20 cellular contexts compared by ENCODE assay signal in genomic region chr10:2782265-2782664, GRCh38.
"Had no signal": no experiment of that assay in that cellular context is flagged by ENCODE, and none has a peak within 500 bp of the region (broad histone marks: within the 10 kb centered on the region; RNA-seq: fewer than 3 reads in every experiment).

No MANE protein-coding gene starts in this region.

- DNase-seq: activated CD4-positive, alpha-beta memory T cell treated with anti-CD3 and anti-CD28 coated beads for 36 hours; activated CD4-positive, alpha-beta T cell treated with anti-CD3 and anti-CD28 coated beads, Interleukin-2, amount 10 ng/mL, durations not matched to agents 7 days and 5 days; activated CD4-positive, CD25-positive, alpha-beta regulatory T cell; activated gamma-delta T cell; activated naive CD4-positive, alpha-beta T cell treated with anti-CD3 and anti-CD28 coated beads, Interleukin-2, amount 10 ng/mL, durations not matched to agents 7 days and 5 days; activated naive CD8-positive, alpha-beta T cell treated with anti-CD3 and anti-CD28 coated beads for 36 hours; activated T-cell treated with anti-CD3 and anti-CD28 coated beads for 4 hours; activated T-cell treated with anti-CD3 and anti-CD28 coated beads, Interleukin-2, amount 50 U/mL, for 48 hours; cerebellar nuclear complex; NCI-H1105 treated with DMSO at 0.1 percent for 48 hours; NCI-H1436 treated with DMSO at 0.1 percent for 48 hours; NCI-H187 treated with DMSO at 0.1 percent for 48 hours; NCI-H2081 treated with DMSO at 0.1 percent for 48 hours; NCI-H446 treated with DMSO at 0.1 percent for 48 hours; NCI-H524 treated with DMSO at 0.1 percent for 48 hours; NCI-H774; PC-9; SHP77 treated with DMSO at 0.1 percent for 48 hours had no signal

- H3K4me3 Mint-ChIP-seq: activated CD4-positive, alpha-beta memory T cell treated with anti-CD3 and anti-CD28 coated beads for 36 hours; activated CD4-positive, alpha-beta T cell treated with anti-CD3 and anti-CD28 coated beads, Interleukin-2, amount 10 ng/mL, durations not matched to agents 7 days and 5 days; activated naive CD4-positive, alpha-beta T cell treated with anti-CD3 and anti-CD28 coated beads, Interleukin-2, amount 10 ng/mL, durations not matched to agents 7 days and 5 days; activated naive CD8-positive, alpha-beta T cell treated with anti-CD3 and anti-CD28 coated beads for 36 hours; activated T-helper 17 cell treated with anti-CD3 and anti-CD28 coated beads, Interleukin-2, amount 50 U/mL, for 72 hours had no signal

- H3K36me3 Mint-ChIP-seq: activated CD4-positive, alpha-beta memory T cell treated with anti-CD3 and anti-CD28 coated beads for 36 hours; activated naive CD4-positive, alpha-beta T cell treated with anti-CD3 and anti-CD28 coated beads, Interleukin-2, amount 10 ng/mL, durations not matched to agents 7 days and 5 days; activated naive CD8-positive, alpha-beta T cell treated with anti-CD3 and anti-CD28 coated beads for 36 hours had no signal

- ATAC-seq: activated T-helper 17 cell treated with anti-CD3 and anti-CD28 coated beads, Interleukin-2, amount 50 U/mL, for 72 hours had no signal

- H3K27me3 Mint-ChIP-seq: activated CD4-positive, alpha-beta T cell treated with anti-CD3 and anti-CD28 coated beads, Interleukin-2, amount 10 ng/mL, durations not matched to agents 7 days and 5 days; activated naive CD4-positive, alpha-beta T cell treated with anti-CD3 and anti-CD28 coated beads, Interleukin-2, amount 10 ng/mL, durations not matched to agents 7 days and 5 days had no signal

- H3K4me2 ChIP-seq: PC-9 had no signal

- H3K27ac Mint-ChIP-seq: activated CD4-positive, alpha-beta memory T cell treated with anti-CD3 and anti-CD28 coated beads for 36 hours; activated CD4-positive, alpha-beta T cell treated with anti-CD3 and anti-CD28 coated beads, Interleukin-2, amount 10 ng/mL, durations not matched to agents 7 days and 5 days; activated naive CD4-positive, alpha-beta T cell treated with anti-CD3 and anti-CD28 coated beads, Interleukin-2, amount 10 ng/mL, durations not matched to agents 7 days and 5 days; activated naive CD8-positive, alpha-beta T cell treated with anti-CD3 and anti-CD28 coated beads for 36 hours; activated T-helper 17 cell treated with anti-CD3 and anti-CD28 coated beads, Interleukin-2, amount 50 U/mL, for 72 hours had no signal

- H3K27ac ChIP-seq: PC-9, VCaP had no signal

- H3K4me1 Mint-ChIP-seq: activated CD4-positive, alpha-beta T cell treated with anti-CD3 and anti-CD28 coated beads, Interleukin-2, amount 10 ng/mL, durations not matched to agents 7 days and 5 days; activated naive CD4-positive, alpha-beta T cell treated with anti-CD3 and anti-CD28 coated beads, Interleukin-2, amount 10 ng/mL, durations not matched to agents 7 days and 5 days; activated naive CD8-positive, alpha-beta T cell treated with anti-CD3 and anti-CD28 coated beads for 36 hours; activated T-helper 17 cell treated with anti-CD3 and anti-CD28 coated beads, Interleukin-2, amount 50 U/mL, for 72 hours had no signal

- H3K4me3 ChIP-seq: PC-9 had no signal

- H2AFZ ChIP-seq: PC-9 had no signal
